In genomic region chr1:168556647-168557046, GRCh38 we compare ENCODE assay signal across 27 cellular contexts. TPM values are rescaled to one million over a fixed set of nuclear protein-coding genes. Genes with fewer than 3 reads are reported as not detected.
"Had no signal": no experiment of that assay in that cellular context is flagged by ENCODE, and none has a peak within 500 bp of the region (broad histone marks: within the 10 kb centered on the region; RNA-seq: fewer than 3 reads in every experiment).

No MANE protein-coding gene starts in this region.

- DNase-seq: activated CD4-positive, alpha-beta T cell treated with anti-CD3 and anti-CD28 coated beads, Interleukin-2, amount 10 ng/mL, durations not matched to agents 24 days and 14 days; activated gamma-delta T cell treated with Interleukin-2 at 50 U/mL for 16 hours; activated T-cell treated with anti-CD3 and anti-CD28 coated beads, Interleukin-2, amount 50 U/mL, for 1 hour; amygdala; cerebellar nuclear complex; gastrocnemius medialis; hypothalamus; left ventricle myocardium inferior; stimulated activated CD4-positive, alpha-beta T cell treated with anti-CD3 and anti-CD28 coated beads, Interleukin-12 subunit alpha, Interleukin-12 subunit beta, amount 100 ng/mL, for 4 hours; stimulated activated CD4-positive, alpha-beta T cell treated with anti-CD3 and anti-CD28 coated beads, Interleukin-4, amount 100 ng/mL, for 4 hours; stomach; T-helper 17 cell had no signal

- H3K36me3 ChIP-seq: esophagus muscularis mucosa, gastrocnemius medialis, left ventricle myocardium inferior, right atrium auricular region, stomach, suprapubic skin, tibial nerve had no signal

- H3K9me3 ChIP-seq: esophagus muscularis mucosa, gastrocnemius medialis, left ventricle myocardium inferior, right atrium auricular region, stomach, suprapubic skin, tibial nerve had no signal

- H3K9me3 Mint-ChIP-seq: activated naive CD4-positive, alpha-beta T cell treated with anti-CD3 and anti-CD28 coated beads, Interleukin-2, amount 50 U/mL, for 72 hours; natural killer cell treated with Interleukin-12 subunit alpha and Interleukin-12 subunit beta and Interleukin-15 and Interleukin-18, amount 100 ng/mL, for 72 hours had no signal

- H3K36me3 Mint-ChIP-seq: activated naive CD4-positive, alpha-beta T cell treated with anti-CD3 and anti-CD28 coated beads, Interleukin-2, amount 50 U/mL, for 72 hours had no signal

- H3K4me1 ChIP-seq: gastrocnemius medialis, left ventricle myocardium inferior, right atrium auricular region, suprapubic skin, tibial nerve had no signal

- ATAC-seq: activated CD4-positive, CD25-positive, alpha-beta regulatory T cell treated with anti-CD3 and anti-CD28 coated beads, Interleukin-2, amount 50 U/mL, for 24 hours; activated naive CD4-positive, alpha-beta T cell treated with anti-CD3 and anti-CD28 coated beads, Interleukin-2, amount 50 U/mL, for 72 hours; gastrocnemius medialis; T-helper 17 cell had no signal

- H3K27me3 ChIP-seq: esophagus muscularis mucosa, gastrocnemius medialis, right atrium auricular region, stomach, suprapubic skin, tibial nerve had no signal

- H3K27me3 Mint-ChIP-seq: progenitor cell of endocrine pancreas, T-helper 17 cell had no signal

- H3K27ac ChIP-seq: coronary artery, esophagus muscularis mucosa, gastrocnemius medialis, left ventricle myocardium inferior, right atrium auricular region, stomach, suprapubic skin, tibial nerve, VCaP had no signal

- H3K4me3 ChIP-seq: coronary artery, esophagus muscularis mucosa, gastrocnemius medialis, left ventricle myocardium inferior, right atrium auricular region, stomach, suprapubic skin, tibial nerve had no signal

- FAIRE-seq: bronchial epithelial cell had no signal

- H3K4me3 Mint-ChIP-seq: T-helper 17 cell had no signal

- H3K27ac Mint-ChIP-seq: activated CD4-positive, alpha-beta T cell treated with anti-CD3 and anti-CD28 coated beads, Interleukin-2, amount 10 ng/mL, durations not matched to agents 24 days and 14 days; activated naive CD4-positive, alpha-beta T cell treated with anti-CD3 and anti-CD28 coated beads, Interleukin-2, amount 50 U/mL, for 72 hours; progenitor cell of endocrine pancreas; T-helper 17 cell had no signal

RNA-seq across cellular contexts. Expression of gene XCL2, which starts 12.8 kb away (rescaled TPM):
- total RNA-seq: bronchial epithelial cell, esophagus muscularis mucosa, lung microvascular endothelial cell, osteocyte, progenitor cell of endocrine pancreas, right atrium auricular region, skeletal muscle tissue, suprapubic skin, T-helper 17 cell, tibial nerve, urinary bladder had no signal

RNA-seq across cellular contexts. Expression of gene XCL1, which starts 19.8 kb away (rescaled TPM):
- total RNA-seq: bronchial epithelial cell, gastrocnemius medialis, lung microvascular endothelial cell, skeletal muscle tissue, stomach, suprapubic skin, T-helper 17 cell, urinary bladder had no signal
